ENCODE assay signal across 26 cellular contexts in the genomic region with DNA sequence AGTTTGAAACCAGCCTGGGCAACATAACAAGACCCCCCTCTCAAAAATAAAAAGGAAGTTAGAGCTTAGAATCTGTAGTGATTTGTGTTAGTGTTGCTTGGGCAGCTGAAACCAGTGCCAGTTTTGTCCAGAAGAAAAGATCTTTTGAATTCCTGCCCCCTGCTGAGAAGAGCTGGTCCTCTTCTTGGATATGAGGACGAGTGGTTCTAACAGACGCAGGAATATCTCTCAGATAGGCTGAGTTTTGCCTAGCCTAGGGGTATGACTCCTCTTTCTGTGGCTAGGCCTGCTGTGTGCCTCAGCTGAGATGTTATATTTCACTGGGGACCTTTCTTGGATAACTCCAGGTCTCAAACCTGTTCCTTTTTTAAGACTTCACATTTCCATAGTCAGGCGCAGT.
DNase-seq lines count a peak whose midpoint lies in the region; ATAC-seq, FAIRE-seq and TF ChIP-seq lines count a peak whose summit lies in the region.
"Had no signal": no experiment of that assay in that cellular context is flagged by ENCODE, and none has a peak within 500 bp of the region (broad histone marks: within the 10 kb centered on the region; RNA-seq: fewer than 3 reads in every experiment).

No MANE protein-coding gene starts in this region.

- H3K27ac Mint-ChIP-seq in activated T-cell treated with anti-CD3 and anti-CD28 coated beads, Interleukin-2, amount 50 U/mL, for 72 hours = no peak overlapping the region
- peak overlapping the region; percentile 18 for H3K27ac Mint-ChIP-seq in chondrocyte (ENCODE audit: unreplicated experiment)
- H3K27ac Mint-ChIP-seq: activated CD4-positive, alpha-beta memory T cell treated with anti-CD3 and anti-CD28 coated beads, Interleukin-2, amount 10 ng/mL, durations not matched to agents 7 days and 5 days; endodermal cell had no signal

- in situ Hi-C loops in gastrocnemius medialis (cut with MboI; ENCODE audit: low sequenced_read_pairs in 4 of 4) = loop anchor here in 1 of 4 donors (25.0 kb wide), 1 partner anchor 96 kb away; a partner anchor contains a TSS

- peak overlapping the region; percentile 12 to 46 for H3K4me3 Mint-ChIP-seq in activated T-cell treated with anti-CD3 and anti-CD28 coated beads, Interleukin-2, amount 50 U/mL, for 72 hours
- no peak overlapping the region for H3K4me3 Mint-ChIP-seq in activated T-cell treated with anti-CD3 and anti-CD28 coated beads, Interleukin-2, amount 50 U/mL, for 4 hours
- H3K4me3 Mint-ChIP-seq in chondrocyte (ENCODE audit: unreplicated experiment) = no peak overlapping the region
- H3K4me3 Mint-ChIP-seq: activated B cell treated with CpG ODN at 0.5 μM for 24 hours; activated CD4-positive, alpha-beta memory T cell treated with anti-CD3 and anti-CD28 coated beads, Interleukin-2, amount 10 ng/mL, durations not matched to agents 7 days and 5 days; endodermal cell had no signal

- H3K4me3 ChIP-seq in gastrocnemius medialis = no peak overlapping the region
- H3K4me3 ChIP-seq in effector memory CD4-positive, alpha-beta T cell (ENCODE audit: insufficient read depth, low read depth, low read length, poor library complexity, severe bottlenecking) = no peak overlapping the region
- H3K4me3 ChIP-seq: BLaER1 treated with 17β-estradiol and CSF1 and Interleukin-3, amounts not matched to agents 10 nM and 100 nM; cardiac muscle cell; esophagus muscularis mucosa; HAP-1; PC-9; transverse colon had no signal

- DNase-seq in activated T-cell treated with anti-CD3 and anti-CD28 coated beads, Interleukin-2, amount 50 U/mL, for 72 hours = no peak
- DNase-seq in activated T-cell treated with anti-CD3 and anti-CD28 coated beads, Interleukin-2, amount 50 U/mL, for 4 hours = no peak
- DNase-seq in H54 (ENCODE audit: insufficient read length, low spot score) (peak; percentile 17), chondrocyte (ENCODE audit: low spot score) (no peak), gastrocnemius medialis (no peak), mucosa of gallbladder (ENCODE audit: low spot score) (no peak), A172 (ENCODE audit: low spot score) (no peak)
- no peak for DNase-seq in effector memory CD4-positive, alpha-beta T cell
- DNase-seq: activated B cell treated with CpG ODN at 0.5 μM for 24 hours; activated CD4-positive, alpha-beta memory T cell treated with anti-CD3 and anti-CD28 coated beads, Interleukin-2, amount 10 ng/mL, durations not matched to agents 7 days and 5 days; activated naive CD4-positive, alpha-beta T cell; cortex of kidney; endodermal cell; foreskin keratinocyte; left cardiac atrium; NCI-H1092 treated with DMSO at 0.1 percent for 48 hours; NCI-H187 treated with DMSO at 0.1 percent for 48 hours; NCI-H526 treated with DMSO at 0.1 percent for 48 hours; PC-9; SHP77 treated with DMSO at 0.1 percent for 48 hours; stimulated activated CD4-positive, alpha-beta T cell treated with anti-CD3 and anti-CD28 coated beads, Interleukin-2, amount 100 ng/mL, for 24 hours; transverse colon had no signal

- H3K36me3 ChIP-seq in gastrocnemius medialis = no peaks in the 10 kb centered on the region
- no peaks in the 10 kb centered on the region for H3K36me3 ChIP-seq in effector memory CD4-positive, alpha-beta T cell (ENCODE audit: control insufficient read depth, insufficient read depth, low read length)
- H3K36me3 ChIP-seq: cardiac muscle cell, esophagus muscularis mucosa, HAP-1, transverse colon had no signal

- H3K36me3 Mint-ChIP-seq in activated T-cell treated with anti-CD3 and anti-CD28 coated beads, Interleukin-2, amount 50 U/mL, for 72 hours (ENCODE audit: insufficient read depth in 2 of 2) = peaks cover 3 to 10% of the 10 kb centered on the region in 2 donors
- H3K36me3 Mint-ChIP-seq in activated T-cell treated with anti-CD3 and anti-CD28 coated beads, Interleukin-2, amount 50 U/mL, for 4 hours (ENCODE audit: insufficient read depth) = peaks cover 9% of the 10 kb centered on the region
- H3K36me3 Mint-ChIP-seq in chondrocyte (ENCODE audit: low read depth) = no peaks in the 10 kb centered on the region

- peak; percentile 77 for FAIRE-seq in H54 (lab: Jason Lieb, UNC)

- peaks cover 52 to 55% of the 10 kb centered on the region in 2 donors for H3K4me1 ChIP-seq in gastrocnemius medialis
- peaks cover 18% of the 10 kb centered on the region for H3K4me1 ChIP-seq in effector memory CD4-positive, alpha-beta T cell (ENCODE audit: control insufficient read depth, insufficient read depth, low read length, poor library complexity, severe bottlenecking)
- H3K4me1 ChIP-seq: HAP-1 had no signal

- intact Hi-C loops in gastrocnemius medialis (cut with DNase I; ENCODE audit: low total_unique reads) = no loop called here

- peak overlapping the region in 3 of 4 donors; percentile 13 to 17 (median 14) for H3K27ac ChIP-seq in gastrocnemius medialis
- no peak overlapping the region for H3K27ac ChIP-seq in effector memory CD4-positive, alpha-beta T cell (ENCODE audit: insufficient read depth, low read length, poor library complexity, severe bottlenecking)
- H3K27ac ChIP-seq: BLaER1 treated with 17β-estradiol and CSF1 and Interleukin-3, amounts not matched to agents 10 nM and 100 nM; cardiac muscle cell; esophagus muscularis mucosa; foreskin keratinocyte; PC-9; transverse colon had no signal

- TF ChIP-seq POLR2A in H54 (IDR thresholded peaks at IDR 0.05; ENCODE audit: low read depth, low read length) (no peak), gastrocnemius medialis (IDR thresholded peaks at IDR 0.05) (no peak)

- H3K27me3 ChIP-seq in gastrocnemius medialis = no peaks in the 10 kb centered on the region
- no peaks in the 10 kb centered on the region for H3K27me3 ChIP-seq in effector memory CD4-positive, alpha-beta T cell (replicated peaks; ENCODE audit: control insufficient read depth, insufficient read depth, low read length, poor library complexity, severe bottlenecking)
- H3K27me3 ChIP-seq: BLaER1 treated with 17β-estradiol and CSF1 and Interleukin-3, amounts not matched to agents 10 nM and 100 nM; cardiac muscle cell; esophagus muscularis mucosa; foreskin keratinocyte; transverse colon had no signal

- no peak for ATAC-seq in activated T-cell treated with anti-CD3 and anti-CD28 coated beads, Interleukin-2, amount 50 U/mL, for 72 hours (replicated peaks in 1 of 2)
- ATAC-seq in activated T-cell treated with anti-CD3 and anti-CD28 coated beads, Interleukin-2, amount 50 U/mL, for 4 hours = no peak
- ATAC-seq in gastrocnemius medialis = no peak
- ATAC-seq: left cardiac atrium had no signal

- TF ChIP-seq CTCF in chondrocyte (IDR thresholded peaks at IDR 0.05) (no peak), gastrocnemius medialis (IDR thresholded peaks at IDR 0.05 in 4 of 5, conservative IDR thresholded peaks at IDR 0.05 in 1 of 5) (no peak)

- H3K9me3 Mint-ChIP-seq in activated T-cell treated with anti-CD3 and anti-CD28 coated beads, Interleukin-2, amount 50 U/mL, for 72 hours = peaks cover 2% of the 10 kb centered on the region in 2 donors
- peaks cover 5% of the 10 kb centered on the region for H3K9me3 Mint-ChIP-seq in activated T-cell treated with anti-CD3 and anti-CD28 coated beads, Interleukin-2, amount 50 U/mL, for 4 hours
- H3K9me3 Mint-ChIP-seq in chondrocyte (ENCODE audit: low read depth) = no peaks in the 10 kb centered on the region
- H3K9me3 Mint-ChIP-seq: activated B cell treated with CpG ODN at 0.5 μM for 24 hours; activated CD4-positive, alpha-beta memory T cell treated with anti-CD3 and anti-CD28 coated beads, Interleukin-2, amount 10 ng/mL, durations not matched to agents 7 days and 5 days; endodermal cell had no signal

- peaks cover 97% of the 10 kb centered on the region for H3K4me1 Mint-ChIP-seq in activated T-cell treated with anti-CD3 and anti-CD28 coated beads, Interleukin-2, amount 50 U/mL, for 72 hours (ENCODE audit: low read depth)
- H3K4me1 Mint-ChIP-seq in activated T-cell treated with anti-CD3 and anti-CD28 coated beads, Interleukin-2, amount 50 U/mL, for 4 hours (ENCODE audit: low read depth) = peaks cover 75% of the 10 kb centered on the region
- H3K4me1 Mint-ChIP-seq in chondrocyte (ENCODE audit: low read depth) = peaks cover 37% of the 10 kb centered on the region

- no peaks in the 10 kb centered on the region for H3K9me3 ChIP-seq in gastrocnemius medialis
- H3K9me3 ChIP-seq in effector memory CD4-positive, alpha-beta T cell (ENCODE audit: control insufficient read depth, low read length) = no peaks in the 10 kb centered on the region
- H3K9me3 ChIP-seq: BLaER1 treated with 17β-estradiol and CSF1 and Interleukin-3, amounts not matched to agents 10 nM and 100 nM; esophagus muscularis mucosa; HAP-1; transverse colon had no signal

- H3K27me3 Mint-ChIP-seq in activated T-cell treated with anti-CD3 and anti-CD28 coated beads, Interleukin-2, amount 50 U/mL, for 72 hours (ENCODE audit: low read depth) = no peaks in the 10 kb centered on the region
- H3K27me3 Mint-ChIP-seq in activated T-cell treated with anti-CD3 and anti-CD28 coated beads, Interleukin-2, amount 50 U/mL, for 4 hours (ENCODE audit: low read depth) = no peaks in the 10 kb centered on the region
- no peaks in the 10 kb centered on the region for H3K27me3 Mint-ChIP-seq in chondrocyte (ENCODE audit: low read depth)
- H3K27me3 Mint-ChIP-seq: activated B cell treated with CpG ODN at 0.5 μM for 24 hours; activated CD4-positive, alpha-beta memory T cell treated with anti-CD3 and anti-CD28 coated beads, Interleukin-2, amount 10 ng/mL, durations not matched to agents 7 days and 5 days had no signal

Comparison
In these comparisons a context has a peak if more than half of its experiments do, and no peak if none do; other contexts are left out.
1. H3K4me3 Mint-ChIP-seq: peak in activated T-cell treated with anti-CD3 and anti-CD28 coated beads, Interleukin-2, amount 50 U/mL, for 72 hours (2 of 2); none in activated T-cell treated with anti-CD3 and anti-CD28 coated beads, Interleukin-2, amount 50 U/mL, for 4 hours (single experiment) and chondrocyte (single experiment).